ENCODE assay signal across 1 cellular context in the genomic region with DNA sequence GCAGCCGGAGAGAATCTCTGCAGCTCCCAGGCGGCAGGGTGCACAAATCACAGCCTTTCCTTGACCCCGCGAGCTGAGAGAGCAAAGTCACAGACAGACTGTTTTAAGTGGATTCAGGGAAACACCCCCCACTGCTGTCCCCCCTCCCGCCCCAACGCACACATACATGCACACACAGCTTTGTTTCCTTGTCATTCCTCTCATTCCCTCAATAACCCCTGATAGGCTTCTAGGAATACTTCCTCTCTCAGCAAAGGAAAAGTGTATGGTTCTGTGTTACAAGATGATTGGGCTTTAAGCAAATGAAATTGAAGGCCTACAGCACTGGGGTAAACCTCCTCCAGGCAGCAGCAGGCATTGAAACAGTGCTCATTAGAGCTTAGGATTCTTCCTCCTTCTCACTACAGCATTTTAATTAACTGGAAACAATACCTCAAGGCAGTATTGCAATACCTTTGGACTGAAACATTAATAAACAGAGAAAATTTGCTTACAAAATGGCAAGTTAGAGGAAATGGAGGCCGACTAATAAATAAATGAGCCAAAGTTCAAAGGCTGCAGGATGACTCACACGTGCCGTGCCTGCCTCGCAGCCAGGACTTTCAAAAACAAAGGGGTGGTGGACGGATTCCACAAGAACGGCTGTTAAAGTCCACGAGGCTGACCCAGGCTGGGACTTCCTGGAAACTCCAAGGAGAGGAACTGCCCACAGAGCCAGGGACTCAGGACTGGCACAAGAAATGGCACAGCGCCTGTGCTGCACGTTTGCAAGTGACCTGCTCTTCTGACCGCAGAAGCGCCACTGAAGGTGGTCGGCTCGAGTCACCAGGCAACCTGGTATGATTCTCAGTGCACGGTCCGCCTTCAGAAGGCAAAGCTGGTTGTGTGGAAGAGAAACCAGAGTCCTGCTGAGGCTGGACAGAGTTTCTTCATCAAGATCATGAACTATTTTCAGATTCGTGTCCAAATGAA.
TF ChIP-seq lines count a peak whose summit lies in the region.

No MANE protein-coding gene starts in this region.

TF ChIP-seq in HepG2, 621 proteins besides CTCF, POLR2A, EP300 and RAD21 (continued from another document and continues in another):
- TF ChIP-seq, protein P1, sequence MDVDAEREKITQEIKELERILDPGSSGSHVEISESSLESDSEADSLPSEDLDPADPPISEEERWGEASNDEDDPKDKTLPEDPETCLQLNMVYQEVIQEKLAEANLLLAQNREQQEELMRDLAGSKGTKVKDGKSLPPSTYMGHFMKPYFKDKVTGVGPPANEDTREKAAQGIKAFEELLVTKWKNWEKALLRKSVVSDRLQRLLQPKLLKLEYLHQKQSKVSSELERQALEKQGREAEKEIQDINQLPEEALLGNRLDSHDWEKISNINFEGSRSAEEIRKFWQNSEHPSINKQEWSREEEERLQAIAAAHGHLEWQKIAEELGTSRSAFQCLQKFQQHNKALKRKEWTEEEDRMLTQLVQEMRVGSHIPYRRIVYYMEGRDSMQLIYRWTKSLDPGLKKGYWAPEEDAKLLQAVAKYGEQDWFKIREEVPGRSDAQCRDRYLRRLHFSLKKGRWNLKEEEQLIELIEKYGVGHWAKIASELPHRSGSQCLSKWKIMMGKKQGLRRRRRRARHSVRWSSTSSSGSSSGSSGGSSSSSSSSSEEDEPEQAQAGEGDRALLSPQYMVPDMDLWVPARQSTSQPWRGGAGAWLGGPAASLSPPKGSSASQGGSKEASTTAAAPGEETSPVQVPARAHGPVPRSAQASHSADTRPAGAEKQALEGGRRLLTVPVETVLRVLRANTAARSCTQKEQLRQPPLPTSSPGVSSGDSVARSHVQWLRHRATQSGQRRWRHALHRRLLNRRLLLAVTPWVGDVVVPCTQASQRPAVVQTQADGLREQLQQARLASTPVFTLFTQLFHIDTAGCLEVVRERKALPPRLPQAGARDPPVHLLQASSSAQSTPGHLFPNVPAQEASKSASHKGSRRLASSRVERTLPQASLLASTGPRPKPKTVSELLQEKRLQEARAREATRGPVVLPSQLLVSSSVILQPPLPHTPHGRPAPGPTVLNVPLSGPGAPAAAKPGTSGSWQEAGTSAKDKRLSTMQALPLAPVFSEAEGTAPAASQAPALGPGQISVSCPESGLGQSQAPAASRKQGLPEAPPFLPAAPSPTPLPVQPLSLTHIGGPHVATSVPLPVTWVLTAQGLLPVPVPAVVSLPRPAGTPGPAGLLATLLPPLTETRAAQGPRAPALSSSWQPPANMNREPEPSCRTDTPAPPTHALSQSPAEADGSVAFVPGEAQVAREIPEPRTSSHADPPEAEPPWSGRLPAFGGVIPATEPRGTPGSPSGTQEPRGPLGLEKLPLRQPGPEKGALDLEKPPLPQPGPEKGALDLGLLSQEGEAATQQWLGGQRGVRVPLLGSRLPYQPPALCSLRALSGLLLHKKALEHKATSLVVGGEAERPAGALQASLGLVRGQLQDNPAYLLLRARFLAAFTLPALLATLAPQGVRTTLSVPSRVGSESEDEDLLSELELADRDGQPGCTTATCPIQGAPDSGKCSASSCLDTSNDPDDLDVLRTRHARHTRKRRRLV (CRISPR knock-in tag; IDR thresholded peaks at IDR 0.05) = no peak
- TF ChIP-seq NFKBIZ (CRISPR knock-in tag; IDR thresholded peaks at IDR 0.05) (peak; percentile 86), ZC3H4 (CRISPR knock-in tag; IDR thresholded peaks at IDR 0.05; ENCODE audit: borderline replicate concordance) (peak; percentile 68), ZBTB3 (CRISPR knock-in tag; IDR thresholded peaks at IDR 0.05; ENCODE audit: borderline replicate concordance, low read depth) (no peak), KDM3A (CRISPR knock-in tag; IDR thresholded peaks at IDR 0.05; ENCODE audit: low read depth) (0 out of 2 replicates have a peak, but pooled peaks have one; percentile 74), MAFF (IDR thresholded peaks at IDR 0.05; ENCODE audit: low read depth, low read length) (no peak), NAIF1 (CRISPR knock-in tag; IDR thresholded peaks at IDR 0.05; ENCODE audit: borderline replicate concordance) (0 out of 2 replicates have a peak, but pooled peaks have one; percentile 70), ZNF552 (CRISPR knock-in tag; IDR thresholded peaks at IDR 0.05; ENCODE audit: borderline replicate concordance) (0 out of 2 replicates have a peak, but pooled peaks have one; percentile 7), MXD4 (CRISPR knock-in tag; IDR thresholded peaks at IDR 0.05) (peak; percentile 75), ZFP90 (CRISPR knock-in tag; IDR thresholded peaks at IDR 0.05; ENCODE audit: borderline replicate concordance) (peak; percentile 76; the same call in 1 of the 2 replicates), ZNF138 (CRISPR knock-in tag; IDR thresholded peaks at IDR 0.05; ENCODE audit: low read depth) (no peak; the same call in 1 of the 2 replicates), STAT5B (CRISPR knock-in tag; IDR thresholded peaks at IDR 0.05) (no peak), ZNF619 (CRISPR knock-in tag; IDR thresholded peaks at IDR 0.05) (no peak; the same call in 1 of the 2 replicates), ZNF782 (CRISPR knock-in tag; IDR thresholded peaks at IDR 0.05; ENCODE audit: borderline replicate concordance) (no peak), ZNF776 (CRISPR knock-in tag; IDR thresholded peaks at IDR 0.05) (no peak), HMGA1 (CRISPR knock-in tag; conservative IDR thresholded peaks at IDR 0.05) (no peak), SIX4 (CRISPR knock-in tag; IDR thresholded peaks at IDR 0.05) (peak; percentile 54; the same call in 1 of the 2 replicates), ZNF547 (CRISPR knock-in tag; IDR thresholded peaks at IDR 0.05) (peak; percentile 20; the same call in 1 of the 2 replicates), ZNF724P (CRISPR knock-in tag; IDR thresholded peaks at IDR 0.05; ENCODE audit: borderline replicate concordance) (no peak), ZNF616 (CRISPR knock-in tag; IDR thresholded peaks at IDR 0.05; ENCODE audit: low read depth) (no peak), DR1 (CRISPR knock-in tag; IDR thresholded peaks at IDR 0.05) (peak; percentile 49; the same call in 1 of the 2 replicates), KLF6 (CRISPR knock-in tag; IDR thresholded peaks at IDR 0.05) (0 out of 2 replicates have a peak, but pooled peaks have one; percentile 47), MTF1 (CRISPR knock-in tag; IDR thresholded peaks at IDR 0.05) (no peak)
- TF ChIP-seq, protein P2, sequence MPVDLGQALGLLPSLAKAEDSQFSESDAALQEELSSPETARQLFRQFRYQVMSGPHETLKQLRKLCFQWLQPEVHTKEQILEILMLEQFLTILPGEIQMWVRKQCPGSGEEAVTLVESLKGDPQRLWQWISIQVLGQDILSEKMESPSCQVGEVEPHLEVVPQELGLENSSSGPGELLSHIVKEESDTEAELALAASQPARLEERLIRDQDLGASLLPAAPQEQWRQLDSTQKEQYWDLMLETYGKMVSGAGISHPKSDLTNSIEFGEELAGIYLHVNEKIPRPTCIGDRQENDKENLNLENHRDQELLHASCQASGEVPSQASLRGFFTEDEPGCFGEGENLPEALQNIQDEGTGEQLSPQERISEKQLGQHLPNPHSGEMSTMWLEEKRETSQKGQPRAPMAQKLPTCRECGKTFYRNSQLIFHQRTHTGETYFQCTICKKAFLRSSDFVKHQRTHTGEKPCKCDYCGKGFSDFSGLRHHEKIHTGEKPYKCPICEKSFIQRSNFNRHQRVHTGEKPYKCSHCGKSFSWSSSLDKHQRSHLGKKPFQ (CRISPR knock-in tag; IDR thresholded peaks at IDR 0.05; ENCODE audit: insufficient replicate concordance) = no peak
- TF ChIP-seq, protein P3, sequence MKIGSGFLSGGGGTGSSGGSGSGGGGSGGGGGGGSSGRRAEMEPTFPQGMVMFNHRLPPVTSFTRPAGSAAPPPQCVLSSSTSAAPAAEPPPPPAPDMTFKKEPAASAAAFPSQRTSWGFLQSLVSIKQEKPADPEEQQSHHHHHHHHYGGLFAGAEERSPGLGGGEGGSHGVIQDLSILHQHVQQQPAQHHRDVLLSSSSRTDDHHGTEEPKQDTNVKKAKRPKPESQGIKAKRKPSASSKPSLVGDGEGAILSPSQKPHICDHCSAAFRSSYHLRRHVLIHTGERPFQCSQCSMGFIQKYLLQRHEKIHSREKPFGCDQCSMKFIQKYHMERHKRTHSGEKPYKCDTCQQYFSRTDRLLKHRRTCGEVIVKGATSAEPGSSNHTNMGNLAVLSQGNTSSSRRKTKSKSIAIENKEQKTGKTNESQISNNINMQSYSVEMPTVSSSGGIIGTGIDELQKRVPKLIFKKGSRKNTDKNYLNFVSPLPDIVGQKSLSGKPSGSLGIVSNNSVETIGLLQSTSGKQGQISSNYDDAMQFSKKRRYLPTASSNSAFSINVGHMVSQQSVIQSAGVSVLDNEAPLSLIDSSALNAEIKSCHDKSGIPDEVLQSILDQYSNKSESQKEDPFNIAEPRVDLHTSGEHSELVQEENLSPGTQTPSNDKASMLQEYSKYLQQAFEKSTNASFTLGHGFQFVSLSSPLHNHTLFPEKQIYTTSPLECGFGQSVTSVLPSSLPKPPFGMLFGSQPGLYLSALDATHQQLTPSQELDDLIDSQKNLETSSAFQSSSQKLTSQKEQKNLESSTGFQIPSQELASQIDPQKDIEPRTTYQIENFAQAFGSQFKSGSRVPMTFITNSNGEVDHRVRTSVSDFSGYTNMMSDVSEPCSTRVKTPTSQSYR (CRISPR knock-in tag; IDR thresholded peaks at IDR 0.05; ENCODE audit: borderline replicate concordance) = peak; percentile 21; the same call in 1 of the 2 replicates
- TF ChIP-seq, protein P4, sequence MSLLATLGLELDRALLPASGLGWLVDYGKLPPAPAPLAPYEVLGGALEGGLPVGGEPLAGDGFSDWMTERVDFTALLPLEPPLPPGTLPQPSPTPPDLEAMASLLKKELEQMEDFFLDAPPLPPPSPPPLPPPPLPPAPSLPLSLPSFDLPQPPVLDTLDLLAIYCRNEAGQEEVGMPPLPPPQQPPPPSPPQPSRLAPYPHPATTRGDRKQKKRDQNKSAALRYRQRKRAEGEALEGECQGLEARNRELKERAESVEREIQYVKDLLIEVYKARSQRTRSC (CRISPR knock-in tag; IDR thresholded peaks at IDR 0.05; ENCODE audit: low read depth) = 0 out of 2 replicates have a peak, but pooled peaks have one; percentile 71
- TF ChIP-seq, protein P5, sequence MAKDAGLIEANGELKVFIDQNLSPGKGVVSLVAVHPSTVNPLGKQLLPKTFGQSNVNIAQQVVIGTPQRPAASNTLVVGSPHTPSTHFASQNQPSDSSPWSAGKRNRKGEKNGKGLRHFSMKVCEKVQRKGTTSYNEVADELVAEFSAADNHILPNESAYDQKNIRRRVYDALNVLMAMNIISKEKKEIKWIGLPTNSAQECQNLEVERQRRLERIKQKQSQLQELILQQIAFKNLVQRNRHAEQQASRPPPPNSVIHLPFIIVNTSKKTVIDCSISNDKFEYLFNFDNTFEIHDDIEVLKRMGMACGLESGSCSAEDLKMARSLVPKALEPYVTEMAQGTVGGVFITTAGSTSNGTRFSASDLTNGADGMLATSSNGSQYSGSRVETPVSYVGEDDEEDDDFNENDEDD (CRISPR knock-in tag; IDR thresholded peaks at IDR 0.05; ENCODE audit: borderline replicate concordance) = peak; percentile 76; the same call in 1 of the 2 replicates
- TF ChIP-seq, protein P6, sequence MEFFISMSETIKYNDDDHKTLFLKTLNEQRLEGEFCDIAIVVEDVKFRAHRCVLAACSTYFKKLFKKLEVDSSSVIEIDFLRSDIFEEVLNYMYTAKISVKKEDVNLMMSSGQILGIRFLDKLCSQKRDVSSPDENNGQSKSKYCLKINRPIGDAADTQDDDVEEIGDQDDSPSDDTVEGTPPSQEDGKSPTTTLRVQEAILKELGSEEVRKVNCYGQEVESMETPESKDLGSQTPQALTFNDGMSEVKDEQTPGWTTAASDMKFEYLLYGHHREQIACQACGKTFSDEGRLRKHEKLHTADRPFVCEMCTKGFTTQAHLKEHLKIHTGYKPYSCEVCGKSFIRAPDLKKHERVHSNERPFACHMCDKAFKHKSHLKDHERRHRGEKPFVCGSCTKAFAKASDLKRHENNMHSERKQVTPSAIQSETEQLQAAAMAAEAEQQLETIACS (CRISPR knock-in tag; IDR thresholded peaks at IDR 0.05) = no peak
- TF ChIP-seq, protein P7, sequence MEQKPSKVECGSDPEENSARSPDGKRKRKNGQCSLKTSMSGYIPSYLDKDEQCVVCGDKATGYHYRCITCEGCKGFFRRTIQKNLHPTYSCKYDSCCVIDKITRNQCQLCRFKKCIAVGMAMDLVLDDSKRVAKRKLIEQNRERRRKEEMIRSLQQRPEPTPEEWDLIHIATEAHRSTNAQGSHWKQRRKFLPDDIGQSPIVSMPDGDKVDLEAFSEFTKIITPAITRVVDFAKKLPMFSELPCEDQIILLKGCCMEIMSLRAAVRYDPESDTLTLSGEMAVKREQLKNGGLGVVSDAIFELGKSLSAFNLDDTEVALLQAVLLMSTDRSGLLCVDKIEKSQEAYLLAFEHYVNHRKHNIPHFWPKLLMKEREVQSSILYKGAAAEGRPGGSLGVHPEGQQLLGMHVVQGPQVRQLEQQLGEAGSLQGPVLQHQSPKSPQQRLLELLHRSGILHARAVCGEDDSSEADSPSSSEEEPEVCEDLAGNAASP (CRISPR knock-in tag; IDR thresholded peaks at IDR 0.05; ENCODE audit: borderline replicate concordance) = peak; percentile 63
- TF ChIP-seq, protein P8, sequence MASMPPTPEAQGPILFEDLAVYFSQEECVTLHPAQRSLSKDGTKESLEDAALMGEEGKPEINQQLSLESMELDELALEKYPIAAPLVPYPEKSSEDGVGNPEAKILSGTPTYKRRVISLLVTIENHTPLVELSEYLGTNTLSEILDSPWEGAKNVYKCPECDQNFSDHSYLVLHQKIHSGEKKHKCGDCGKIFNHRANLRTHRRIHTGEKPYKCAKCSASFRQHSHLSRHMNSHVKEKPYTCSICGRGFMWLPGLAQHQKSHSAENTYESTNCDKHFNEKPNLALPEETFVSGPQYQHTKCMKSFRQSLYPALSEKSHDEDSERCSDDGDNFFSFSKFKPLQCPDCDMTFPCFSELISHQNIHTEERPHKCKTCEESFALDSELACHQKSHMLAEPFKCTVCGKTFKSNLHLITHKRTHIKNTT (CRISPR knock-in tag; IDR thresholded peaks at IDR 0.05) = no peak
- TF ChIP-seq, protein P9, sequence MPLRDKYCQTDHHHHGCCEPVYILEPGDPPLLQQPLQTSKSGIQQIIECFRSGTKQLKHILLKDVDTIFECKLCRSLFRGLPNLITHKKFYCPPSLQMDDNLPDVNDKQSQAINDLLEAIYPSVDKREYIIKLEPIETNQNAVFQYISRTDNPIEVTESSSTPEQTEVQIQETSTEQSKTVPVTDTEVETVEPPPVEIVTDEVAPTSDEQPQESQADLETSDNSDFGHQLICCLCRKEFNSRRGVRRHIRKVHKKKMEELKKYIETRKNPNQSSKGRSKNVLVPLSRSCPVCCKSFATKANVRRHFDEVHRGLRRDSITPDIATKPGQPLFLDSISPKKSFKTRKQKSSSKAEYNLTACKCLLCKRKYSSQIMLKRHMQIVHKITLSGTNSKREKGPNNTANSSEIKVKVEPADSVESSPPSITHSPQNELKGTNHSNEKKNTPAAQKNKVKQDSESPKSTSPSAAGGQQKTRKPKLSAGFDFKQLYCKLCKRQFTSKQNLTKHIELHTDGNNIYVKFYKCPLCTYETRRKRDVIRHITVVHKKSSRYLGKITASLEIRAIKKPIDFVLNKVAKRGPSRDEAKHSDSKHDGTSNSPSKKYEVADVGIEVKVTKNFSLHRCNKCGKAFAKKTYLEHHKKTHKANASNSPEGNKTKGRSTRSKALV (CRISPR knock-in tag; IDR thresholded peaks at IDR 0.05) = peak; percentile 48; the same call in 1 of the 2 replicates
- TF ChIP-seq, protein P10, sequence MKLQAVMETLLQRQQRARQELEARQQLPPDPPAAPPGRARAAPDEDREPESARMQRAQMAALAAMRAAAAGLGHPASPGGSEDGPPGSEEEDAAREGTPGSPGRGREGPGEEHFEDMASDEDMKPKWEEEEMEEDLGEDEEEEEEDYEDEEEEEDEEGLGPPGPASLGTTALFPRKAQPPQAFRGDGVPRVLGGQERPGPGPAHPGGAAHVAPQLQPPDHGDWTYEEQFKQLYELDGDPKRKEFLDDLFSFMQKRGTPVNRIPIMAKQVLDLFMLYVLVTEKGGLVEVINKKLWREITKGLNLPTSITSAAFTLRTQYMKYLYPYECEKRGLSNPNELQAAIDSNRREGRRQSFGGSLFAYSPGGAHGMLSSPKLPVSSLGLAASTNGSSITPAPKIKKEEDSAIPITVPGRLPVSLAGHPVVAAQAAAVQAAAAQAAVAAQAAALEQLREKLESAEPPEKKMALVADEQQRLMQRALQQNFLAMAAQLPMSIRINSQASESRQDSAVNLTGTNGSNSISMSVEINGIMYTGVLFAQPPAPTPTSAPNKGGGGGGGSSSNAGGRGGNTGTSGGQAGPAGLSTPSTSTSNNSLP (IDR thresholded peaks at IDR 0.05; ENCODE audit: low read depth, low read length) = peak; percentile 72; the same call in 1 of the 2 replicates
